ENCODE assay signal across 8 cellular contexts in genomic region chr6:116572162-116572561, GRCh38. TPM values are rescaled to one million over a fixed set of nuclear protein-coding genes. Genes with fewer than 3 reads are reported as not detected.
A peak's percentile ranks its signal among the peaks of the same experiment; 100 is the strongest.
DNase-seq lines count a peak whose midpoint lies in the region; ATAC-seq and TF ChIP-seq lines count a peak whose summit lies in the region.

No MANE protein-coding gene starts in this region.

- ATAC-seq in HG03196 (IDR thresholded peaks at IDR 0.05; ENCODE audit: unreplicated experiment): no peak

- H3K4me1 Mint-ChIP-seq in activated naive CD4-positive, alpha-beta T cell treated with anti-CD3 and anti-CD28 coated beads for 36 hours (ENCODE audit: low read depth): peaks cover 57% of the 10 kb centered on the region

- peak overlapping the region; percentile 82 for H3K27ac ChIP-seq in subcutaneous abdominal adipose tissue (ENCODE audit: low read depth, low read length)

- peaks cover 18% of the 10 kb centered on the region for H3K36me3 Mint-ChIP-seq in activated naive CD4-positive, alpha-beta T cell treated with anti-CD3 and anti-CD28 coated beads for 36 hours (ENCODE audit: low read depth)

- peak; percentile 21 for DNase-seq in activated naive CD4-positive, alpha-beta T cell treated with anti-CD3 and anti-CD28 coated beads for 36 hours
- DNase-seq in activated naive CD4-positive, alpha-beta T cell treated with anti-CD3 and anti-CD28 coated beads, Interleukin-2, amount 50 U/mL, for 16 hours: no peak
- peak; percentile 31 for DNase-seq in NCI-H524 treated with DMSO at 0.1 percent for 48 hours (lab: John Stamatoyannopoulos, UW)
- DNase-seq in cardiac fibroblast (ENCODE audit: low read depth in 2 of 2): peak; percentile 45 to 46
- DNase-seq in left kidney (ENCODE audit: low read depth, low spot score): peak; percentile 51
- no peak for DNase-seq in SHP77 treated with DMSO at 0.1 percent for 48 hours (lab: John Stamatoyannopoulos, UW)

- peaks cover 5 to 29% (median 27%) of the 10 kb centered on the region in 5 donors for H3K4me1 ChIP-seq in subcutaneous abdominal adipose tissue (ENCODE audit: control insufficient read depth in 5 of 5, insufficient read depth in 5 of 5, low read length in 5 of 5)

- peaks cover 0 to 13% (median 2%) of the 10 kb centered on the region in 5 donors for H3K36me3 ChIP-seq in subcutaneous abdominal adipose tissue (ENCODE audit: control insufficient read depth in 5 of 5, insufficient read depth in 5 of 5, low read length in 5 of 5)

- peak overlapping the region; percentile 93 for H3K4me3 Mint-ChIP-seq in activated naive CD4-positive, alpha-beta T cell treated with anti-CD3 and anti-CD28 coated beads for 36 hours

- peak overlapping the region; percentile 39 for H3K27ac Mint-ChIP-seq in activated naive CD4-positive, alpha-beta T cell treated with anti-CD3 and anti-CD28 coated beads for 36 hours

- intact Hi-C loops in activated naive CD4-positive, alpha-beta T cell treated with anti-CD3 and anti-CD28 coated beads for 36 hours (cut with micrococcal nuclease): no loop called here

- H3K4me3 ChIP-seq in cardiac fibroblast (replicated peaks in 1 of 2; ENCODE audit: low read depth in 2 of 2, low read length in 2 of 2) (peak overlapping the region; percentile 79 to 83), subcutaneous abdominal adipose tissue (ENCODE audit: low read depth in 1 of 5, low read length in 5 of 5) (peak overlapping the region; percentile 85 to 99 (median 94))

- peak overlapping the region; percentile 85 to 99 (median 95) for H3K9ac ChIP-seq in subcutaneous abdominal adipose tissue (ENCODE audit: low read length in 5 of 5)

- H3K9me3 Mint-ChIP-seq in activated naive CD4-positive, alpha-beta T cell treated with anti-CD3 and anti-CD28 coated beads for 36 hours: no peaks in the 10 kb centered on the region

- H3K9me3 ChIP-seq in subcutaneous abdominal adipose tissue (ENCODE audit: control insufficient read depth in 5 of 5, low read length in 5 of 5): no peaks in the 10 kb centered on the region

- CTCF ChIA-PET in activated naive CD4-positive, alpha-beta T cell treated with anti-CD3 and anti-CD28 coated beads for 36 hours (lab: Charles Lee): interaction anchor here (0.9 to 4.8 kb wide), 4 partner anchors 9 to 74 kb away, joined by 3 to 35 read pairs (median 9); no protein-coding TSS in a partner anchor

- H3K27me3 Mint-ChIP-seq in activated naive CD4-positive, alpha-beta T cell treated with anti-CD3 and anti-CD28 coated beads for 36 hours (ENCODE audit: low read depth): no peaks in the 10 kb centered on the region

- TF ChIP-seq CTCF in cardiac fibroblast (IDR thresholded peaks at IDR 0.05; ENCODE audit: low read depth, low read length): no peak

- H3K27me3 ChIP-seq in subcutaneous abdominal adipose tissue (ENCODE audit: control insufficient read depth in 5 of 5, insufficient read depth in 4 of 5, low read length in 5 of 5): no peaks in the 10 kb centered on the region

RNA-seq across cellular contexts. Expression of gene RWDD1, which starts 0.9 kb away (rescaled TPM):
- total RNA-seq in activated naive CD4-positive, alpha-beta T cell treated with anti-CD3 and anti-CD28 coated beads for 36 hours: 10 to 100 TPM; 47.8 to 50.3 TPM

RNA-seq across cellular contexts. Expression of gene CALHM4, which starts 18.6 kb away (rescaled TPM):
- total RNA-seq in activated naive CD4-positive, alpha-beta T cell treated with anti-CD3 and anti-CD28 coated beads for 36 hours: not detected

RNA-seq across cellular contexts. Expression of gene TRAPPC3L, which starts 26.7 kb away (rescaled TPM):
- total RNA-seq in activated naive CD4-positive, alpha-beta T cell treated with anti-CD3 and anti-CD28 coated beads for 36 hours: not detected

RNA-seq across cellular contexts. Expression of gene RSPH4A, which starts 44.1 kb away (rescaled TPM):
- not detected for total RNA-seq in activated naive CD4-positive, alpha-beta T cell treated with anti-CD3 and anti-CD28 coated beads for 36 hours

Comparison
In these comparisons a context has a peak if more than half of its experiments do, and no peak if none do; other contexts are left out.
1. DNase-seq: peak in activated naive CD4-positive, alpha-beta T cell treated with anti-CD3 and anti-CD28 coated beads for 36 hours (single experiment), NCI-H524 treated with DMSO at 0.1 percent for 48 hours (single experiment), cardiac fibroblast (2 of 2) and left kidney (single experiment); none in activated naive CD4-positive, alpha-beta T cell treated with anti-CD3 and anti-CD28 coated beads, Interleukin-2, amount 50 U/mL, for 16 hours (single experiment) and SHP77 treated with DMSO at 0.1 percent for 48 hours (single experiment).